ENCODE assay signal across 1 cellular context in genomic region chr14:72515779-72516770, GRCh38.
TF ChIP-seq lines count a peak whose summit lies in the region.

No MANE protein-coding gene starts in this region.

TF ChIP-seq in HCT116, 20 proteins besides CTCF, POLR2A, EP300 and RAD21 (continued from another document):
- TF ChIP-seq POLR2AphosphoS5 (IDR thresholded peaks at IDR 0.05; ENCODE audit: low read depth, low read length) (no peak), EGR1 (IDR thresholded peaks at IDR 0.05; ENCODE audit: low read depth) (no peak), FOSL1 (IDR thresholded peaks at IDR 0.05; ENCODE audit: low read depth) (no peak), YY1 (IDR thresholded peaks at IDR 0.05; ENCODE audit: extremely low read depth, insufficient replicate concordance, low read depth, low read length) (no peak), TCF7L2 (IDR thresholded peaks at IDR 0.05; ENCODE audit: borderline replicate concordance, extremely low read depth, insufficient read depth, insufficient read length) (no peak), CEBPB (IDR thresholded peaks at IDR 0.05; ENCODE audit: low read depth) (no peak), ELF1 (IDR thresholded peaks at IDR 0.05; ENCODE audit: borderline replicate concordance, low read depth) (no peak)
